ENCODE assay signal across 12 cellular contexts in genomic region chr20:1377341-1377871, GRCh38. TPM values are rescaled to one million over a fixed set of nuclear protein-coding genes. Genes with fewer than 3 reads are reported as not detected.
DNase-seq lines count a peak whose midpoint lies in the region; ATAC-seq and TF ChIP-seq lines count a peak whose summit lies in the region.
"Had no signal": no experiment of that assay in that cellular context is flagged by ENCODE, and none has a peak within 500 bp of the region (broad histone marks: within the 10 kb centered on the region; RNA-seq: fewer than 3 reads in every experiment).

No MANE protein-coding gene starts in this region.

- H3K27ac ChIP-seq in HUES48 (ENCODE audit: low read depth, low read length), result peak overlapping the region; percentile 12
- no peak overlapping the region for H3K27ac ChIP-seq in colonic mucosa
- H3K27ac ChIP-seq: cardiac muscle cell had no signal

- peak overlapping the region; percentile 2 for H3K4me2 ChIP-seq in skeletal muscle satellite cell (ENCODE audit: low read length)

- H3K27me3 ChIP-seq in HUES48 (ENCODE audit: control insufficient read depth, insufficient read depth, low read length), result no peaks in the 10 kb centered on the region
- no peaks in the 10 kb centered on the region for H3K27me3 ChIP-seq in colonic mucosa
- H3K27me3 ChIP-seq in skeletal muscle satellite cell (ENCODE audit: control insufficient read depth, insufficient read depth, low read length), result no peaks in the 10 kb centered on the region
- H3K27me3 ChIP-seq: cardiac muscle cell, right lobe of liver had no signal

- H3K36me3 ChIP-seq in HUES48 (ENCODE audit: control insufficient read depth, insufficient read depth, low read length), result peaks cover 23% of the 10 kb centered on the region
- H3K36me3 ChIP-seq in colonic mucosa, result no peaks in the 10 kb centered on the region
- peaks cover 38% of the 10 kb centered on the region for H3K36me3 ChIP-seq in skeletal muscle satellite cell (ENCODE audit: insufficient read depth, low read length)
- H3K36me3 ChIP-seq: right lobe of liver had no signal

- H3K9ac ChIP-seq in HUES48 (ENCODE audit: low read depth, low read length), result no peak overlapping the region
- H3K9ac ChIP-seq in colonic mucosa (ENCODE audit: low read depth in 2 of 2, low read length in 2 of 2), result no peak overlapping the region
- H3K9ac ChIP-seq in skeletal muscle satellite cell (ENCODE audit: low read depth, low read length), result no peak overlapping the region

- intact Hi-C loops in colonic mucosa (cut with DNase I), result no loop called here

- H3K4me1 ChIP-seq in HUES48 (ENCODE audit: control insufficient read depth, insufficient read depth, low read length) (peaks cover 9% of the 10 kb centered on the region; the same call in 1 of the 2 replicates), colonic mucosa (peaks cover 14% of the 10 kb centered on the region), skeletal muscle satellite cell (ENCODE audit: control insufficient read depth, insufficient read depth, low read length) (peaks cover 58% of the 10 kb centered on the region)

- ATAC-seq in HG03378 (IDR thresholded peaks at IDR 0.05; ENCODE audit: unreplicated experiment), result no peak

- TF ChIP-seq CTCF in colonic mucosa (IDR thresholded peaks at IDR 0.05), result no peak

- H3K9me3 ChIP-seq in HUES48 (ENCODE audit: control insufficient read depth, insufficient read depth, low read length) (no peaks in the 10 kb centered on the region), colonic mucosa (no peaks in the 10 kb centered on the region), skeletal muscle satellite cell (replicated peaks; ENCODE audit: low read length) (no peaks in the 10 kb centered on the region)
- H3K9me3 ChIP-seq: right lobe of liver had no signal

- peak; percentile 51 for DNase-seq in activated CD4-positive, alpha-beta T cell treated with anti-CD3 and anti-CD28 coated beads for 48 hours
- no peak for DNase-seq in activated CD4-positive, alpha-beta T cell treated with anti-CD3 and anti-CD28 coated beads, Interleukin-2, amount 50 U/mL, for 48 hours
- DNase-seq in colonic mucosa (peak; percentile 14), T1000 (lab: John Stamatoyannopoulos, UW) (no peak), NCI-H748 (lab: John Stamatoyannopoulos, UW; ENCODE audit: unreplicated experiment) (no peak)
- DNase-seq: H7, NCI-H510A, right lobe of liver had no signal

- H3K4me3 ChIP-seq in HUES48 (ENCODE audit: low read depth, low read length), result no peak overlapping the region
- no peak overlapping the region for H3K4me3 ChIP-seq in colonic mucosa
- no peak overlapping the region for H3K4me3 ChIP-seq in skeletal muscle satellite cell (ENCODE audit: low read length)
- H3K4me3 ChIP-seq: cardiac muscle cell, right lobe of liver had no signal

RNA-seq across cellular contexts. Expression of gene FKBP1A, which starts 15.4 kb away (rescaled TPM):
- total RNA-seq in colonic mucosa, result 100 to 1,000 TPM; 307 to 310 TPM
- 203 and 233 TPM in 2 replicates for total RNA-seq in skeletal muscle satellite cell (2012; rRNA removed)

RNA-seq across cellular contexts. Expression of gene SDCBP2, which starts 48.5 kb away (rescaled TPM):
- 100 to 1,000 TPM; 202 to 345 TPM for total RNA-seq in colonic mucosa
- 0.76 and 1.7 TPM in 2 replicates for total RNA-seq in skeletal muscle satellite cell (2012; rRNA removed)

Comparison
In these comparisons a context has a peak if more than half of its experiments do, and no peak if none do; other contexts are left out.
1. DNase-seq: peak in activated CD4-positive, alpha-beta T cell treated with anti-CD3 and anti-CD28 coated beads for 48 hours (single experiment) and colonic mucosa (single experiment); none in activated CD4-positive, alpha-beta T cell treated with anti-CD3 and anti-CD28 coated beads, Interleukin-2, amount 50 U/mL, for 48 hours (0 of 2), T1000 (single experiment) and NCI-H748 (single experiment).